In the genomic region with DNA sequence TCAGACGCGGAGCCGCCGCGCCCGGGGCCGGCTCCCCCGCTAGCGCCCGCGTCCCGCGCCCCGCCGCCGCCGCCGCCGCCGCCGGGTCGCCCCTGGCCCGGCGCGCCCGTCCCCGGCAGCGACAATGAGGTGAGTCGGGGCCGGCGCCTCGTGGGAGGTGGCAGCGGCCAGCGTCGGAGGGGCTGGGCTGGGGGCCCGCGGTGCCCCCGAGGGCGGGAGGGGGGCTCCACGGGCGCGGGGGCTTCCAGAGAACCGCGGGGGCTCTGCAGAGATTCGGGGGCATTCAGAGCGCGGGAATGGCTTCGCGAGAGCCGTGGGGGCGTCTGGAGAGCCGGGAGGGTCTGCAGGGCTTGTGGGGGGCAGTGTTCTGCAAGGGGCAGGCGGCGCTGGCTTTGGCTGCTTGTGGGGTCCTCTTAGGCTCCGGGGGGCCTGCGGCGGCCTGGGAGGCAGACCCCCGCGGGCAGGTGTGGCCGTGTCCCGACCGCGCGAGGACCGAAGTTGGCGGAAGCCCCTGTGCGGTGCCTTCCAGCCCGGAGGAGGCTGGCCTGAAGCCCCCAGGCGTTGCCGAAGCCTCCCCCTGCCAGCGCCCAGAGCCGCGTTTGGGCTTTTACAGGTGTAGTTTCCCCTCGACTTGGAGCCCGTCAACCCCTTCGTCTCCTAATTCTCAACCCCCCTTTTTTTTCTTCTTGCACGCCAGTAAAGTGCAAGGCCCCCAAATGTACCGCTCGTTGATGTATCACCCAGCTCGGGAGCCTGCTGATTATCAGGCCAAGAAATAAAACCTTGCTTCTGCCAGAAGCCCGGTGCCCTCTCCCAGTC, we compare ENCODE assay signal across 8 cellular contexts.
A peak's percentile ranks its signal among the peaks of the same experiment; 100 is the strongest.
DNase-seq lines count a peak whose midpoint lies in the region; ATAC-seq and TF ChIP-seq lines count a peak whose summit lies in the region.

No MANE protein-coding gene starts in this region.

- no peak for TF ChIP-seq CTCF in sigmoid colon (IDR thresholded peaks at IDR 0.05)

- H3K4me2 ChIP-seq in BLaER1 treated with 17β-estradiol and CSF1 and Interleukin-3, amounts not matched to agents 10 nM and 100 nM, result peak overlapping the region; percentile 77 to 99 (median 96)

- H3K36me3 ChIP-seq in BLaER1 treated with 17β-estradiol and CSF1 and Interleukin-3, amounts not matched to agents 10 nM and 100 nM, result peaks cover 0 to 16% (median 8%) of the 10 kb centered on the region in 11 experiments; a peak in 7 of 22 replicates
- H3K36me3 ChIP-seq in sigmoid colon, result no peaks in the 10 kb centered on the region

- H3K9ac ChIP-seq in BLaER1 treated with 17β-estradiol and CSF1 and Interleukin-3, amounts not matched to agents 10 nM and 100 nM, result peak overlapping the region; percentile 83 to 95 (median 89)

- intact Hi-C loops in sigmoid colon (cut with DNase I), result no loop called here

- TF ChIP-seq POLR2A in sigmoid colon (IDR thresholded peaks at IDR 0.05), result no peak

- no peaks in the 10 kb centered on the region for H3K27me3 ChIP-seq in BLaER1 treated with 17β-estradiol and CSF1 and Interleukin-3, amounts not matched to agents 10 nM and 100 nM
- H3K27me3 ChIP-seq in sigmoid colon, result no peaks in the 10 kb centered on the region

- no peak for TF ChIP-seq EP300 in sigmoid colon (IDR thresholded peaks at IDR 0.05)

- peaks cover 7 to 21% (median 9%) of the 10 kb centered on the region in 10 experiments; a peak in 14 of 20 replicates for H3K4me1 ChIP-seq in BLaER1 treated with 17β-estradiol and CSF1 and Interleukin-3, amounts not matched to agents 10 nM and 100 nM
- H3K4me1 ChIP-seq in sigmoid colon, result peaks cover 0 to 17% (median 9%) of the 10 kb centered on the region in 4 donors

- peaks cover 0 to 30% (median 0%) of the 10 kb centered on the region in 11 experiments; a peak in 7 of 22 replicates for H4K20me1 ChIP-seq in BLaER1 treated with 17β-estradiol and CSF1 and Interleukin-3, amounts not matched to agents 10 nM and 100 nM

- DNase-seq in Kasumi-1 (lab: John Stamatoyannopoulos, UW), result peak; percentile 23 to 40
- peak; percentile 43 to 55 for DNase-seq in activated T-cell treated with anti-CD3 and anti-CD28 coated beads, Interleukin-2, amount 50 U/mL, for 48 hours
- DNase-seq in glomerular visceral epithelial cell (ENCODE audit: extremely low spot score), result peak; percentile 19
- no peak for DNase-seq in sigmoid colon
- no peak for DNase-seq in inferior parietal cortex (ENCODE audit: extremely low spot score)
- no peak for DNase-seq in T1000 (lab: John Stamatoyannopoulos, UW)

- WGBS in sigmoid colon, 2 donors, result 1 to 6% methylated on average over 81 of the region's 81 CpGs

- H3K4me3 ChIP-seq in BLaER1 treated with 17β-estradiol and CSF1 and Interleukin-3, amounts not matched to agents 10 nM and 100 nM, result peak overlapping the region; percentile 87 to 99 (median 94)
- peak overlapping the region; percentile 66 to 87 (median 83) for H3K4me3 ChIP-seq in sigmoid colon

- peak overlapping the region; percentile 61 to 91 (median 86) for H3K27ac ChIP-seq in BLaER1 treated with 17β-estradiol and CSF1 and Interleukin-3, amounts not matched to agents 10 nM and 100 nM
- H3K27ac ChIP-seq in sigmoid colon, result peak overlapping the region; percentile 70 to 85 (median 78)

- peak; percentile 42 for ATAC-seq in GM19455 (IDR thresholded peaks at IDR 0.05; ENCODE audit: unreplicated experiment)

- H3K9me3 ChIP-seq in BLaER1 treated with 17β-estradiol and CSF1 and Interleukin-3, amounts not matched to agents 10 nM and 100 nM (replicated peaks in 1 of 11), result peaks cover 4 to 29% (median 21%) of the 10 kb centered on the region in 11 experiments; a peak in 20 of 22 replicates
- H3K9me3 ChIP-seq in sigmoid colon, result peaks cover 0 to 10% (median under 1%) of the 10 kb centered on the region in 4 donors

Comparison
In these comparisons a context has a peak if more than half of its experiments do, and no peak if none do; other contexts are left out.
1. DNase-seq: peak in Kasumi-1 (2 of 2), activated T-cell treated with anti-CD3 and anti-CD28 coated beads, Interleukin-2, amount 50 U/mL, for 48 hours (2 of 2) and glomerular visceral epithelial cell (single experiment); none in sigmoid colon (single experiment), inferior parietal cortex (single experiment) and T1000 (single experiment).